In genomic region chr5:79612667-79613190, GRCh38 we compare ENCODE assay signal across 8 cellular contexts. TPM values are rescaled to one million over a fixed set of nuclear protein-coding genes. Genes with fewer than 3 reads are reported as not detected.
DNase-seq lines count a peak whose midpoint lies in the region; ATAC-seq, FAIRE-seq and TF ChIP-seq lines count a peak whose summit lies in the region.

No MANE protein-coding gene starts in this region.

- H3K27ac ChIP-seq in epithelial cell of prostate: peak overlapping the region; percentile 85

- H3K9me3 Mint-ChIP-seq in neural crest cell: peaks cover 11% of the 10 kb centered on the region

- peaks cover 2% of the 10 kb centered on the region for H3K27me3 Mint-ChIP-seq in neural crest cell (ENCODE audit: low read depth)

- TF ChIP-seq CTCF in neural crest cell (conservative IDR thresholded peaks at IDR 0.05): no peak

- peak overlapping the region; percentile 99 for H3K4me3 Mint-ChIP-seq in neural crest cell

- ATAC-seq in GM18502 (IDR thresholded peaks at IDR 0.05; ENCODE audit: poor library complexity, unreplicated experiment) (peak; percentile 15), HG02610 (IDR thresholded peaks at IDR 0.05; ENCODE audit: unreplicated experiment) (peak; percentile 8), HG03521 (IDR thresholded peaks at IDR 0.05; ENCODE audit: unreplicated experiment) (no peak), GM21723 (IDR thresholded peaks at IDR 0.05; ENCODE audit: unreplicated experiment) (no peak)

- H3K4me1 Mint-ChIP-seq in neural crest cell: peaks cover 39% of the 10 kb centered on the region

- H3K27ac Mint-ChIP-seq in neural crest cell (ENCODE audit: unreplicated experiment): peak overlapping the region; percentile 99

- no peak for FAIRE-seq in HTR-8/SVneo (lab: Jason Lieb, UNC)

- DNase-seq in RKO (ENCODE audit: low spot score) (peak; percentile 49), epithelial cell of prostate (ENCODE audit: low read depth, low spot score) (no peak), neural crest cell (ENCODE audit: low read depth, low spot score) (no peak), HTR-8/SVneo (ENCODE audit: insufficient read length, low spot score) (no peak)

- H3K36me3 Mint-ChIP-seq in neural crest cell (ENCODE audit: low read depth): peaks cover 29% of the 10 kb centered on the region

RNA-seq across cellular contexts. Expression of gene TENT2, which starts 0.5 kb away (rescaled TPM):
- total RNA-seq in neural crest cell: 38.3 and 42.2 TPM in 2 replicates

Comparison
In these comparisons a context has a peak if more than half of its experiments do, and no peak if none do; other contexts are left out.
1. ATAC-seq: peak in GM18502 (single experiment) and HG02610 (single experiment); none in HG03521 (single experiment) and GM21723 (single experiment).